Comparison of ENCODE assay signal across 1 cellular context in genomic region chr17:81582769-81583168, GRCh38.
A peak's percentile ranks its signal among the peaks of the same experiment; 100 is the strongest.
TF ChIP-seq lines count a peak whose summit lies in the region.

No MANE protein-coding gene starts in this region.

TF ChIP-seq in K562, 482 proteins besides CTCF, POLR2A, EP300 and RAD21:
- TF ChIP-seq ZNF121 (CRISPR knock-in tag; conservative IDR thresholded peaks at IDR 0.05) (0 out of 2 replicates have a peak, but pooled peaks have one; percentile 4), POLR2G (IDR thresholded peaks at IDR 0.05; ENCODE audit: low read depth, low read length) (peak; percentile 63; the same call in 1 of the 2 replicates), E2F5 (CRISPR knock-in tag; IDR thresholded peaks at IDR 0.05) (no peak), SLC30A9 (CRISPR knock-in tag; IDR thresholded peaks at IDR 0.05) (no peak)
